Comparison of ENCODE assay signal across 14 cellular contexts in the genomic region with DNA sequence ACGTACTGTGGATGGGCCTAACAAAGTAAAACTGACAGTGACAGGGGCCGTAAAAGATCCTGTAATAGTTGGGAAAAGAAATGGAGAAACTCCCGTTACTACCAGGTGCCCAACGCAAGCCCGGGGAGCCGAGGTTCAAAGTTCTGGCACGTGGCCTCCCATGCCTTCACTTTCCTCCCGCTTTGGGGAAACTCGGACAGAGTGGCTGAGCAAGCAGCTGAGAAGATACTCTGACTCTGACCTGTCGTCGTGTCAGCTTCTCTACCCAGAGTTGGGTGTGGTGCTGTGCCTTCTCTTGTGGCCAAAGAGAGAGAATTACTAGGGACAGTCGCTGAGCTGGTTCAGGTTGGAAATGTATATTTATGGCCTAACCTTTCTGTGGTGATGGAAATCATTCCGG. TPM values are rescaled to one million over a fixed set of nuclear protein-coding genes. Genes with fewer than 3 reads are reported as not detected.
DNase-seq lines count a peak whose midpoint lies in the region; ATAC-seq and TF ChIP-seq lines count a peak whose summit lies in the region.
"Had no signal": no experiment of that assay in that cellular context is flagged by ENCODE, and none has a peak within 500 bp of the region (broad histone marks: within the 10 kb centered on the region; RNA-seq: fewer than 3 reads in every experiment).

No MANE protein-coding gene starts in this region.

- peak overlapping the region; percentile 84 for H3K4me3 Mint-ChIP-seq in CD4-positive, alpha-beta T cell
- H3K4me3 Mint-ChIP-seq in central memory CD8-positive, alpha-beta T cell, result peak overlapping the region; percentile 92
- H3K4me3 Mint-ChIP-seq in naive thymus-derived CD4-positive, alpha-beta T cell, result peak overlapping the region; percentile 80 to 90 (median 86)

- peak overlapping the region; percentile 74 for H3K4me2 ChIP-seq in HCT116 (ENCODE audit: low read length)

- no peak overlapping the region for H2AFZ ChIP-seq in HCT116 (ENCODE audit: low read depth, low read length, poor library complexity, severe bottlenecking)

- POLR2A ChIA-PET in CD4-positive, alpha-beta T cell (lab: Charles Lee), result no interaction called here
- POLR2A ChIA-PET in HCT116 (lab: Charles Lee), result interaction anchor here (0.6 kb wide), 1 partner anchor 842 kb away, joined by 3 read pairs; no protein-coding TSS in a partner anchor
- POLR2A ChIA-PET in naive thymus-derived CD4-positive, alpha-beta T cell (lab: Charles Lee), result no interaction called here

- H3K4me3 ChIP-seq in HCT116 (replicated peaks in 1 of 2; ENCODE audit: low read depth in 1 of 2, low read length in 2 of 2), result no peak overlapping the region
- no peak overlapping the region for H3K4me3 ChIP-seq in naive thymus-derived CD4-positive, alpha-beta T cell (ENCODE audit: low read length)

- no peaks in the 10 kb centered on the region for H3K79me2 ChIP-seq in HCT116 (ENCODE audit: insufficient read depth, low read length)

- no peak overlapping the region for H3K27ac Mint-ChIP-seq in CD4-positive, alpha-beta T cell
- H3K27ac Mint-ChIP-seq in central memory CD8-positive, alpha-beta T cell (ENCODE audit: low read depth), result peak overlapping the region; percentile 83
- H3K27ac Mint-ChIP-seq in naive thymus-derived CD4-positive, alpha-beta T cell, result peak overlapping the region in 4 of 9 donors; percentile 5 to 81 (median 68)

- TF ChIP-seq CTCF in CD4-positive, alpha-beta T cell (IDR thresholded peaks at IDR 0.05), result no peak
- TF ChIP-seq CTCF in HCT116 (IDR thresholded peaks at IDR 0.05 in 2 of 3, conservative IDR thresholded peaks at IDR 0.05 in 1 of 3; ENCODE audit: borderline replicate concordance in 1 of 3, insufficient read depth in 1 of 3, low read depth in 2 of 3, low read length in 2 of 3), result no peak

- RAD21 ChIA-PET in HCT116 (lab: Charles Lee; ENCODE audit: low non-redundant PET in 1 of 2, low total read pairs in 2 of 2, uncharacterized antibody in 2 of 2, unreplicated experiment in 2 of 2), result no interaction called here

- BruUV-seq in HCT116 (replicated peaks; lab: Mats Ljungman, UMichigan), result TSS peak; percentile 44

- H3K9ac ChIP-seq in HCT116 (ENCODE audit: low read length), result no peak overlapping the region

- H3K9me3 Mint-ChIP-seq in CD4-positive, alpha-beta T cell, result no peaks in the 10 kb centered on the region
- H3K9me3 Mint-ChIP-seq in central memory CD8-positive, alpha-beta T cell, result no peaks in the 10 kb centered on the region
- H3K9me3 Mint-ChIP-seq in naive thymus-derived CD4-positive, alpha-beta T cell, result peaks cover 0 to 2% (median 0%) of the 10 kb centered on the region in 11 donors

- H3K27ac ChIP-seq in CD4-positive, alpha-beta T cell (ENCODE audit: low read depth, low read length), result no peak overlapping the region
- H3K27ac ChIP-seq in HCT116 (ENCODE audit: low read depth, low read length), result no peak overlapping the region
- H3K27ac ChIP-seq in naive thymus-derived CD4-positive, alpha-beta T cell (ENCODE audit: low read depth, low read length), result no peak overlapping the region

- H3K36me3 ChIP-seq in HCT116 (ENCODE audit: control insufficient read depth in 1 of 2, insufficient read depth in 2 of 2, low read length in 2 of 2), result no peaks in the 10 kb centered on the region
- no peaks in the 10 kb centered on the region for H3K36me3 ChIP-seq in naive thymus-derived CD4-positive, alpha-beta T cell (ENCODE audit: control insufficient read depth in 2 of 3, insufficient read depth in 3 of 3, low read length in 3 of 3)

- intact Hi-C loops in CD4-positive, alpha-beta T cell (cut with DNase I, micrococcal nuclease), result no loop called here
- intact Hi-C loops in HCT116 (cut with micrococcal nuclease), result no loop called here
- intact Hi-C loops in naive thymus-derived CD4-positive, alpha-beta T cell (cut with micrococcal nuclease), result no loop called here

- TF ChIP-seq POLR2A in HCT116 (IDR thresholded peaks at IDR 0.05; ENCODE audit: borderline replicate concordance, extremely low read depth, insufficient read depth, insufficient read length), result no peak

- H3K36me3 Mint-ChIP-seq in CD4-positive, alpha-beta T cell (ENCODE audit: low read depth), result no peaks in the 10 kb centered on the region
- peaks cover 4% of the 10 kb centered on the region for H3K36me3 Mint-ChIP-seq in central memory CD8-positive, alpha-beta T cell (ENCODE audit: insufficient read depth)
- no peaks in the 10 kb centered on the region for H3K36me3 Mint-ChIP-seq in naive thymus-derived CD4-positive, alpha-beta T cell

- DNase-seq in CD4-positive, alpha-beta T cell, result no peak
- no peak for DNase-seq in HCT116 (ENCODE audit: low read depth, low spot score)
- no peak for DNase-seq in central memory CD8-positive, alpha-beta T cell (ENCODE audit: low spot score in 2 of 2)
- DNase-seq in naive thymus-derived CD4-positive, alpha-beta T cell, result no peak
- DNase-seq in dedifferentiated amniotic fluid mesenchymal stem cell (ENCODE audit: extremely low spot score), result no peak
- DNase-seq in GM03348 (ENCODE audit: low spot score), result no peak
- no peak for DNase-seq in GOT3 (lab: John Stamatoyannopoulos, UW)
- no peak for DNase-seq in NCI-H187 (lab: John Stamatoyannopoulos, UW)
- DNase-seq: activated CD8-positive, alpha-beta memory T cell treated with anti-CD3 and anti-CD28 coated beads, Interleukin-2, amount 50 U/mL, for 48 hours; dermis blood vessel endothelial cell; DMS153; NCI-H526 treated with DMSO at 0.1 percent for 48 hours; nucleus accumbens; trophoblast cell had no signal

- no peaks in the 10 kb centered on the region for H3K9me2 ChIP-seq in HCT116 (ENCODE audit: insufficient read depth)

- H3K27me3 Mint-ChIP-seq in CD4-positive, alpha-beta T cell, result peaks cover 4% of the 10 kb centered on the region
- no peaks in the 10 kb centered on the region for H3K27me3 Mint-ChIP-seq in central memory CD8-positive, alpha-beta T cell
- peaks cover 5 to 74% (median 14%) of the 10 kb centered on the region in 5 donors for H3K27me3 Mint-ChIP-seq in naive thymus-derived CD4-positive, alpha-beta T cell

- TF ChIP-seq RAD21 in HCT116 (IDR thresholded peaks at IDR 0.05; ENCODE audit: low read depth), result no peak

- peaks cover 35 to 55% of the 10 kb centered on the region in 2 experiments for H3K4me1 ChIP-seq in HCT116 (ENCODE audit: control insufficient read depth in 1 of 2, insufficient read depth in 2 of 2, low read length in 2 of 2)
- H3K4me1 ChIP-seq in naive thymus-derived CD4-positive, alpha-beta T cell (ENCODE audit: control insufficient read depth in 2 of 2, insufficient read depth in 2 of 2, low read length in 2 of 2), result peaks cover 9 to 13% of the 10 kb centered on the region in 2 donors

- ATAC-seq in CD4-positive, alpha-beta T cell (ENCODE audit: poor library complexity), result no peak
- ATAC-seq in HCT116, result no peak
- no peak for ATAC-seq in central memory CD8-positive, alpha-beta T cell (replicated peaks; ENCODE audit: extremely low read depth, poor library complexity, severe bottlenecking)
- no peak for ATAC-seq in naive thymus-derived CD4-positive, alpha-beta T cell

- CTCF ChIA-PET in CD4-positive, alpha-beta T cell (lab: Charles Lee), result interaction anchor here (1.9 kb wide), 1 partner anchor 115 kb away, joined by 5 read pairs; no protein-coding TSS in a partner anchor
- CTCF ChIA-PET in HCT116 (lab: Charles Lee), result no interaction called here
- CTCF ChIA-PET in naive thymus-derived CD4-positive, alpha-beta T cell (lab: Charles Lee), result interaction anchor here (0.6 kb wide), 1 partner anchor 77 kb away, joined by 5 read pairs; no protein-coding TSS in a partner anchor

- H3K9me3 ChIP-seq in CD4-positive, alpha-beta T cell (ENCODE audit: control insufficient read depth, low read length), result no peaks in the 10 kb centered on the region
- no peaks in the 10 kb centered on the region for H3K9me3 ChIP-seq in HCT116 (ENCODE audit: control insufficient read depth in 1 of 2, insufficient read depth in 1 of 2, low read depth in 1 of 2, low read length in 2 of 2)
- no peaks in the 10 kb centered on the region for H3K9me3 ChIP-seq in naive thymus-derived CD4-positive, alpha-beta T cell (ENCODE audit: control insufficient read depth in 2 of 3, low read length in 3 of 3)

- H3K4me1 Mint-ChIP-seq in CD4-positive, alpha-beta T cell (ENCODE audit: low read depth), result peaks cover 20% of the 10 kb centered on the region
- peaks cover 42% of the 10 kb centered on the region for H3K4me1 Mint-ChIP-seq in central memory CD8-positive, alpha-beta T cell
- H3K4me1 Mint-ChIP-seq in naive thymus-derived CD4-positive, alpha-beta T cell, result peaks cover 8 to 31% (median 18%) of the 10 kb centered on the region in 7 donors

- no peaks in the 10 kb centered on the region for H4K20me1 ChIP-seq in HCT116 (ENCODE audit: insufficient read depth)

- peaks cover 7% of the 10 kb centered on the region for H3K27me3 ChIP-seq in CD4-positive, alpha-beta T cell (ENCODE audit: control insufficient read depth, insufficient read depth, low read length)
- H3K27me3 ChIP-seq in HCT116 (ENCODE audit: insufficient read depth, low read length), result no peaks in the 10 kb centered on the region
- no peaks in the 10 kb centered on the region for H3K27me3 ChIP-seq in naive thymus-derived CD4-positive, alpha-beta T cell (ENCODE audit: control insufficient read depth in 2 of 2, insufficient read depth in 2 of 2, low read length in 2 of 2)

TF ChIP-seq in HCT116, 20 proteins besides CTCF, POLR2A, EP300 and RAD21 (continues in another document):
- TF ChIP-seq CBX3 (IDR thresholded peaks at IDR 0.05; ENCODE audit: low read depth), result no peak
- TF ChIP-seq SRF (IDR thresholded peaks at IDR 0.05; ENCODE audit: low read depth), result no peak
- no peak for TF ChIP-seq FOSL1 (IDR thresholded peaks at IDR 0.05; ENCODE audit: low read depth)
- TF ChIP-seq YY1 (IDR thresholded peaks at IDR 0.05; ENCODE audit: extremely low read depth, insufficient replicate concordance, low read depth, low read length), result no peak
- TF ChIP-seq ZFX (IDR thresholded peaks at IDR 0.05), result no peak
- no peak for TF ChIP-seq EZH2phosphoT487 (IDR thresholded peaks at IDR 0.05; ENCODE audit: borderline replicate concordance)

RNA-seq across cellular contexts. Expression of a gene that starts 1.7 kb away (rescaled TPM):
- total RNA-seq in CD4-positive, alpha-beta T cell, result 1 to 10 TPM; 1.4 to 1.8 TPM
- 18.2 TPM for total RNA-seq in HCT116 (2021; ENCODE audit: unreplicated experiment)
- 9.1 and 10.6 TPM in 2 replicates for polyA plus RNA-seq in HCT116 (2012)
- 10 to 100 TPM in 1 of 5 experiments, 1 to 10 TPM in 3, under 1 TPM in 1; 0.49 to 12.2 (median 1.3) TPM for total RNA-seq in naive thymus-derived CD4-positive, alpha-beta T cell
- 1 to 10 TPM in 1 of 2 donors, under 1 TPM in 1; 0.21 to 1.6 TPM for polyA plus RNA-seq in naive thymus-derived CD4-positive, alpha-beta T cell
- total RNA-seq: dermis blood vessel endothelial cell had no signal

RNA-seq across cellular contexts. Expression of a gene that starts 60.0 kb away (rescaled TPM):
- total RNA-seq in CD4-positive, alpha-beta T cell, result 1 to 10 TPM; 5.3 to 7.8 TPM
- 12.3 TPM for total RNA-seq in HCT116 (2021; ENCODE audit: unreplicated experiment)
- polyA plus RNA-seq in HCT116 (2012), result 6.3 and 8.7 TPM in 2 replicates
- 10 to 100 TPM in 4 of 5 experiments, 1 to 10 TPM in 1; 9.7 to 15.6 (median 12.7) TPM for total RNA-seq in naive thymus-derived CD4-positive, alpha-beta T cell
- polyA plus RNA-seq in naive thymus-derived CD4-positive, alpha-beta T cell, result 1 to 10 TPM; 4.6 to 7.0 TPM
